In genomic region chr2:234989183-234989701, GRCh38 we compare ENCODE assay signal across 10 cellular contexts. TPM values are rescaled to one million over a fixed set of nuclear protein-coding genes. Genes with fewer than 3 reads are reported as not detected.
DNase-seq lines count a peak whose midpoint lies in the region; TF ChIP-seq lines count a peak whose summit lies in the region.
"Had no signal": no experiment of that assay in that cellular context is flagged by ENCODE, and none has a peak within 500 bp of the region (broad histone marks: within the 10 kb centered on the region; RNA-seq: fewer than 3 reads in every experiment).

No MANE protein-coding gene starts in this region.

- in situ Hi-C loops in transverse colon (cut with MboI; ENCODE audit: low pct_ligation_motif_present in 1 of 4, low pct_unique_long_range_greater_than_20kb in 1 of 4, low sequenced_read_pairs in 3 of 4): no loop called here

- no peak overlapping the region for H3K4me3 Mint-ChIP-seq in HFFc6

- H3K9me3 Mint-ChIP-seq in HFFc6: 0 out of 2 replicates have a peak, but pooled peaks cover 5% of the 10 kb centered on the region

- no peak for TF ChIP-seq EP300 in transverse colon (IDR thresholded peaks at IDR 0.05; ENCODE audit: low read depth)

- TF ChIP-seq CTCF in lower leg skin (IDR thresholded peaks at IDR 0.05) (no peak), transverse colon (IDR thresholded peaks at IDR 0.05) (no peak), HFFc6 (IDR thresholded peaks at IDR 0.05) (no peak)

- DNase-seq in NCI-H2081 (lab: John Stamatoyannopoulos, UW) (peak; percentile 80 to 90), cerebellum (ENCODE audit: low spot score) (peak; percentile 26), lower leg skin (ENCODE audit: low spot score in 2 of 2) (peak; percentile 77 to 95), transverse colon (peak; percentile 93), NCI-H526 (lab: John Stamatoyannopoulos, UW) (no peak), ecto neural progenitor cell (ENCODE audit: low spot score) (no peak), HFFc6 (no peak), islet precursor cell (no peak)
- DNase-seq: foreskin melanocyte; stimulated activated CD4-positive, alpha-beta T cell treated with anti-CD3 and anti-CD28 coated beads, Interleukin-4, amount 100 ng/mL, for 24 hours had no signal

- TF ChIP-seq POLR2A in lower leg skin (IDR thresholded peaks at IDR 0.05) (no peak), transverse colon (IDR thresholded peaks at IDR 0.05) (no peak)

- peaks cover 85% of the 10 kb centered on the region for H3K36me3 Mint-ChIP-seq in HFFc6 (ENCODE audit: low read depth)

- WGBS in lower leg skin, 2 donors: 21 to 36% methylated on average over 13 of the region's 13 CpGs
- WGBS in transverse colon (ENCODE audit: low coverage in 1 of 2), 2 donors: 26% methylated on average over 13 of the region's 13 CpGs; no CpG with 5 or more reads in 1 of the 2 donors

- H3K27me3 Mint-ChIP-seq in HFFc6 (ENCODE audit: insufficient read depth): peaks cover 13% of the 10 kb centered on the region

- peaks cover 0 to 26% (median 6%) of the 10 kb centered on the region in 4 donors for H3K4me1 ChIP-seq in transverse colon

- H3K4me1 Mint-ChIP-seq in HFFc6 (ENCODE audit: low read depth): peaks cover 84% of the 10 kb centered on the region

- H3K27ac Mint-ChIP-seq in HFFc6: no peak overlapping the region; the same call in 1 of the 2 replicates

- H3K27ac ChIP-seq in transverse colon: peak overlapping the region; percentile 46 to 70 (median 52)

- H3K4me3 ChIP-seq in lower leg skin (ENCODE audit: low read depth, poor library complexity, severe bottlenecking) (no peak overlapping the region), transverse colon (no peak overlapping the region)

- no peaks in the 10 kb centered on the region for H3K27me3 ChIP-seq in transverse colon

- intact Hi-C loops in lower leg skin (cut with DNase I; ENCODE audit: low total_unique reads): no loop called here
- intact Hi-C loops in transverse colon (cut with DNase I; ENCODE audit: low total_unique reads): no loop called here

- H3K36me3 ChIP-seq in transverse colon: no peaks in the 10 kb centered on the region

- H3K9me3 ChIP-seq in transverse colon: no peaks in the 10 kb centered on the region

RNA-seq across cellular contexts. Expression of gene SH3BP4, which starts 37.4 kb away (rescaled TPM):
- total RNA-seq in cerebellum (19.7 TPM), lower leg skin (10 to 100 TPM; 29.1 to 57.8 (median 42.6) TPM), transverse colon (10 to 100 TPM in 3 of 4 donors, 1 to 10 TPM in 1; 7.5 to 24.9 (median 19.5) TPM)
- 10 to 100 TPM; 82.3 to 98.7 (median 87.8) TPM for total RNA-seq in HFFc6 (2021; fragmentation: NEBNext Ultra II Directional; extraction: Animal tissue kit (Norgen Biotek cat#: 25700))

Comparison
In these comparisons a context has a peak if more than half of its experiments do, and no peak if none do; other contexts are left out.
1. DNase-seq: peak in NCI-H2081 (2 of 2), cerebellum (single experiment), lower leg skin (2 of 2) and transverse colon (single experiment); none in NCI-H526 (0 of 2), ecto neural progenitor cell (single experiment), HFFc6 (single experiment) and islet precursor cell (single experiment).